9 cellular contexts compared by ENCODE assay signal in genomic region chr6:15905488-15906392, GRCh38.
DNase-seq lines count a peak whose midpoint lies in the region; ATAC-seq and TF ChIP-seq lines count a peak whose summit lies in the region.
"Had no signal": no experiment of that assay in that cellular context is flagged by ENCODE, and none has a peak within 500 bp of the region (broad histone marks: within the 10 kb centered on the region; RNA-seq: fewer than 3 reads in every experiment).

No MANE protein-coding gene starts in this region.

- peaks cover 0 to 2% of the 10 kb centered on the region in 2 donors for H3K36me3 Mint-ChIP-seq in CD14-positive monocyte
- H3K36me3 Mint-ChIP-seq in H9 (ENCODE audit: insufficient read depth in 1 of 3, low read depth in 3 of 3), result peaks cover 4 to 10% (median 5%) of the 10 kb centered on the region in 3 experiments; a peak in 6 of 7 replicates

- H3K79me1 ChIP-seq in H9 (ENCODE audit: insufficient read depth, low read depth, low read length, poor library complexity, severe bottlenecking), result no peaks in the 10 kb centered on the region

- DNase-seq in CD14-positive monocyte (ENCODE audit: low spot score) (peak; percentile 56), H9 (no peak), OCI-M1 (lab: John Stamatoyannopoulos, UW) (peak; percentile 98), kidney glomerular epithelial cell (lab: John Stamatoyannopoulos, UW) (peak; percentile 83), NCI-H187 (lab: John Stamatoyannopoulos, UW) (no peak), esophagus muscularis mucosa (ENCODE audit: extremely low spot score) (no peak), GF-D8 (lab: John Stamatoyannopoulos, UW) (no peak)
- DNase-seq: activated naive CD8-positive, alpha-beta T cell treated with anti-CD3 and anti-CD28 coated beads, Interleukin-2, amount 50 U/mL, for 24 hours had no signal

- H3K4me3 Mint-ChIP-seq in CD14-positive monocyte (peak overlapping the region; percentile 32 to 65), H9 (0 out of 5 replicates have a peak overlapping the region, but pooled peaks of 1 of the 2 experiments have one; percentile 43)
- H3K4me3 Mint-ChIP-seq: activated naive CD8-positive, alpha-beta T cell treated with anti-CD3 and anti-CD28 coated beads, Interleukin-2, amount 50 U/mL, for 24 hours had no signal

- no peak overlapping the region for H3K56ac ChIP-seq in H9 (ENCODE audit: insufficient read length, low read depth, low read length)

- peaks cover 0 to 6% (median 2%) of the 10 kb centered on the region in 7 donors for H3K9me3 Mint-ChIP-seq in CD14-positive monocyte
- peaks cover 0 to 7% of the 10 kb centered on the region in 2 experiments; a peak in 3 of 5 replicates for H3K9me3 Mint-ChIP-seq in H9
- H3K9me3 Mint-ChIP-seq: activated naive CD8-positive, alpha-beta T cell treated with anti-CD3 and anti-CD28 coated beads, Interleukin-2, amount 50 U/mL, for 24 hours had no signal

- H3K4me1 ChIP-seq in H9 (ENCODE audit: insufficient read depth, low read length), result peaks cover 27% of the 10 kb centered on the region; the same call in 1 of the 2 replicates
- H3K4me1 ChIP-seq in esophagus muscularis mucosa, result no peaks in the 10 kb centered on the region

- H2BK15ac ChIP-seq in H9 (ENCODE audit: low read depth, low read length), result no peak overlapping the region

- H2AFZ ChIP-seq in H9 (ENCODE audit: low read length), result no peak overlapping the region

- no peak for TF ChIP-seq EP300 in esophagus muscularis mucosa (IDR thresholded peaks at IDR 0.05)

- H3K4ac ChIP-seq in H9 (ENCODE audit: low read depth, low read length), result no peak overlapping the region

- no CpG with 5 or more reads among the region's 8 CpGs for WGBS in H9 (ENCODE audit: extremely low coverage, insufficient read length, low lambda C conversion rate)
- 84% methylated on average over 8 of the region's 8 CpGs for WGBS in esophagus muscularis mucosa

- no peak overlapping the region for H4K8ac ChIP-seq in H9 (replicated peaks; ENCODE audit: insufficient read length, low read depth, low read length)

- H4K5ac ChIP-seq in H9 (ENCODE audit: insufficient read length, low read depth, low read length), result no peak overlapping the region

- H3K9ac ChIP-seq in H9 (ENCODE audit: extremely low read depth, insufficient read length, low read length), result no peak overlapping the region

- H3K79me2 ChIP-seq in H9 (ENCODE audit: insufficient read depth, low read length), result no peaks in the 10 kb centered on the region

- H3T11ph ChIP-seq in H9 (ENCODE audit: low read length), result no peak overlapping the region

- H2BK12ac ChIP-seq in H9 (ENCODE audit: insufficient read length, low read depth, low read length), result no peak overlapping the region

- intact Hi-C loops in CD14-positive monocyte (cut with micrococcal nuclease), result loop anchor here in 1 of 2 donors (5.0 to 10.0 kb wide), 2 partner anchors 33 to 229 kb away; no protein-coding TSS in a partner anchor
- intact Hi-C loops in esophagus muscularis mucosa (cut with DNase I), result no loop called here

- TF ChIP-seq POLR2A in esophagus muscularis mucosa (IDR thresholded peaks at IDR 0.05; ENCODE audit: low read depth), result no peak

- H4K20me1 ChIP-seq in H9 (ENCODE audit: control insufficient read depth, insufficient read depth, insufficient read length), result no peaks in the 10 kb centered on the region

- no peak overlapping the region for H3K14ac ChIP-seq in H9 (ENCODE audit: insufficient read depth, low read length)

- peak overlapping the region; percentile 36 for H3K27ac ChIP-seq in H9 (ENCODE audit: insufficient read length, low read depth, low read length)
- no peak overlapping the region for H3K27ac ChIP-seq in esophagus muscularis mucosa (replicated peaks in 1 of 4)

- H3K27ac Mint-ChIP-seq in CD14-positive monocyte (peak overlapping the region; percentile 34 to 92 (median 84)), H9 (peak overlapping the region in 2 of 3 experiments; percentile 80 to 84; a peak in 6 of 7 replicates)
- H3K27ac Mint-ChIP-seq: activated naive CD8-positive, alpha-beta T cell treated with anti-CD3 and anti-CD28 coated beads, Interleukin-2, amount 50 U/mL, for 24 hours had no signal

- no peak overlapping the region for H3K23ac ChIP-seq in H9 (ENCODE audit: insufficient read length, low read depth, low read length)

- H3K18ac ChIP-seq in H9 (ENCODE audit: insufficient read length, low read depth, low read length), result no peak overlapping the region

- H3K9me3 ChIP-seq in H9 (ENCODE audit: control insufficient read depth, low read depth, low read length) (no peaks in the 10 kb centered on the region), esophagus muscularis mucosa (no peaks in the 10 kb centered on the region)

- no peaks in the 10 kb centered on the region for H3K36me3 ChIP-seq in esophagus muscularis mucosa

- no peaks in the 10 kb centered on the region for H3K23me2 ChIP-seq in H9 (ENCODE audit: insufficient read length, low read depth, low read length, poor library complexity, severe bottlenecking)

- H3K27me3 ChIP-seq in H9 (ENCODE audit: insufficient read depth, low read length), result no peaks in the 10 kb centered on the region
- H3K27me3 ChIP-seq in esophagus muscularis mucosa, result no peaks in the 10 kb centered on the region

- H2BK20ac ChIP-seq in H9 (ENCODE audit: low read depth, low read length, poor library complexity, severe bottlenecking), result no peak overlapping the region

- H3K4me2 ChIP-seq in H9 (ENCODE audit: insufficient read depth, insufficient read length, low read length), result no peak overlapping the region

- no peak for TF ChIP-seq CTCF in CD14-positive monocyte (IDR thresholded peaks at IDR 0.05)
- TF ChIP-seq CTCF in H9 (conservative IDR thresholded peaks at IDR 0.05), result no peak
- TF ChIP-seq CTCF in esophagus muscularis mucosa (IDR thresholded peaks at IDR 0.05), result no peak

- no peak overlapping the region for H2BK5ac ChIP-seq in H9 (ENCODE audit: insufficient read length, low read length)

- no peak overlapping the region for H2BK120ac ChIP-seq in H9 (ENCODE audit: low read depth, low read length, poor library complexity, severe bottlenecking)

- H3K4me1 Mint-ChIP-seq in CD14-positive monocyte (peaks cover 55% of the 10 kb centered on the region), H9 (peaks cover 69 to 72% of the 10 kb centered on the region in 2 experiments)

- H3K27me3 Mint-ChIP-seq in CD14-positive monocyte (ENCODE audit: low read depth in 3 of 3) (peaks cover 0 to 1% (median 0%) of the 10 kb centered on the region in 3 donors), H9 (ENCODE audit: low read depth) (no peaks in the 10 kb centered on the region)
- H3K27me3 Mint-ChIP-seq: activated naive CD8-positive, alpha-beta T cell treated with anti-CD3 and anti-CD28 coated beads, Interleukin-2, amount 50 U/mL, for 24 hours had no signal

- H4K91ac ChIP-seq in H9 (ENCODE audit: insufficient read length, low read depth, low read length), result no peak overlapping the region

- no peak overlapping the region for H3K4me3 ChIP-seq in esophagus muscularis mucosa

- no peak overlapping the region for H2AK5ac ChIP-seq in H9 (ENCODE audit: insufficient read length, low read length)

- no peak for ATAC-seq in GM19023 (IDR thresholded peaks at IDR 0.05; ENCODE audit: unreplicated experiment)
- ATAC-seq: activated naive CD8-positive, alpha-beta T cell treated with anti-CD3 and anti-CD28 coated beads, Interleukin-2, amount 50 U/mL, for 24 hours had no signal

Comparison
In these comparisons a context has a peak if more than half of its experiments do, and no peak if none do; other contexts are left out.
1. DNase-seq: peak in CD14-positive monocyte (single experiment), OCI-M1 (single experiment) and kidney glomerular epithelial cell (single experiment); none in H9 (single experiment), NCI-H187 (0 of 2), esophagus muscularis mucosa (single experiment) and GF-D8 (single experiment).